ENCODE assay signal across 14 cellular contexts in genomic region chr10:101237080-101237817, GRCh38. TPM values are rescaled to one million over a fixed set of nuclear protein-coding genes. Genes with fewer than 3 reads are reported as not detected.
DNase-seq lines count a peak whose midpoint lies in the region; ATAC-seq and TF ChIP-seq lines count a peak whose summit lies in the region.
"Had no signal": no experiment of that assay in that cellular context is flagged by ENCODE, and none has a peak within 500 bp of the region (broad histone marks: within the 10 kb centered on the region; RNA-seq: fewer than 3 reads in every experiment).

No MANE protein-coding gene starts in this region.

- H3K36me3 Mint-ChIP-seq in GM23338 (ENCODE audit: low read depth) (no peaks in the 10 kb centered on the region), neural crest cell (ENCODE audit: low read depth) (no peaks in the 10 kb centered on the region)
- H3K36me3 Mint-ChIP-seq in activated T-cell treated with anti-CD3 and anti-CD28 coated beads, Interleukin-2, amount 50 U/mL, for 4 hours (ENCODE audit: insufficient read depth), result no peaks in the 10 kb centered on the region

- no peaks in the 10 kb centered on the region for H3K79me2 ChIP-seq in GM23338 (replicated peaks; ENCODE audit: insufficient read depth)
- no peaks in the 10 kb centered on the region for H3K79me2 ChIP-seq in PC-9 (ENCODE audit: low read depth)

- no peaks in the 10 kb centered on the region for H3K36me3 ChIP-seq in GM23338 (ENCODE audit: insufficient read depth)
- no peaks in the 10 kb centered on the region for H3K36me3 ChIP-seq in PC-9 (ENCODE audit: low read depth)
- H3K36me3 ChIP-seq: right lobe of liver, suprapubic skin had no signal

- H3K4me2 ChIP-seq in GM23338 (peak overlapping the region; percentile 88), PC-9 (no peak overlapping the region)
- H3K4me2 ChIP-seq: KMS-11 had no signal

- H3K4me3 ChIP-seq in GM23338, result peak overlapping the region; percentile 59
- H3K4me3 ChIP-seq in fibroblast of the aortic adventitia (ENCODE audit: low read depth, low read length), result no peak overlapping the region
- H3K4me3 ChIP-seq in PC-9, result no peak overlapping the region
- H3K4me3 ChIP-seq: right lobe of liver, suprapubic skin had no signal

- H3K27me3 ChIP-seq in GM23338 (ENCODE audit: insufficient read depth) (peaks cover 100% of the 10 kb centered on the region), PC-9 (ENCODE audit: insufficient read depth, low read depth) (peaks cover 20% of the 10 kb centered on the region)

- peaks cover 16% of the 10 kb centered on the region for H3K4me1 Mint-ChIP-seq in GM23338
- H3K4me1 Mint-ChIP-seq in activated T-cell treated with anti-CD3 and anti-CD28 coated beads, Interleukin-2, amount 50 U/mL, for 4 hours (ENCODE audit: low read depth), result peaks cover 12% of the 10 kb centered on the region
- peaks cover 8% of the 10 kb centered on the region for H3K4me1 Mint-ChIP-seq in neural crest cell

- H3K27ac Mint-ChIP-seq in GM23338 (no peak overlapping the region), neural crest cell (ENCODE audit: unreplicated experiment) (no peak overlapping the region)

- peaks cover 22% of the 10 kb centered on the region; the same call in 1 of the 2 replicates for H3K4me1 ChIP-seq in GM23338 (ENCODE audit: insufficient read depth)
- H3K4me1 ChIP-seq in PC-9 (replicated peaks; ENCODE audit: insufficient read depth), result no peaks in the 10 kb centered on the region
- H3K4me1 ChIP-seq: right lobe of liver had no signal

- peaks cover 1% of the 10 kb centered on the region; the same call in 2 of the 3 replicates for H3K9me3 Mint-ChIP-seq in GM23338
- H3K9me3 Mint-ChIP-seq in activated T-cell treated with anti-CD3 and anti-CD28 coated beads, Interleukin-2, amount 50 U/mL, for 4 hours, result no peaks in the 10 kb centered on the region
- no peaks in the 10 kb centered on the region for H3K9me3 Mint-ChIP-seq in neural crest cell

- peaks cover 5% of the 10 kb centered on the region for H4K20me1 ChIP-seq in GM23338 (replicated peaks; ENCODE audit: insufficient read depth)
- H4K20me1 ChIP-seq in PC-9 (ENCODE audit: insufficient read depth), result no peaks in the 10 kb centered on the region

- no peaks in the 10 kb centered on the region for H3K9me3 ChIP-seq in PC-9 (ENCODE audit: insufficient read depth, low read depth)
- H3K9me3 ChIP-seq: right lobe of liver, suprapubic skin had no signal

- H3K27ac ChIP-seq in GM23338 (ENCODE audit: low read depth) (no peak overlapping the region), PC-9 (no peak overlapping the region)
- H3K27ac ChIP-seq: KMS-11, right lobe of liver, suprapubic skin had no signal

- H3K27me3 Mint-ChIP-seq in GM23338 (ENCODE audit: insufficient read depth, low read depth, poor library complexity) (peaks cover 90% of the 10 kb centered on the region), neural crest cell (ENCODE audit: low read depth) (peaks cover 94% of the 10 kb centered on the region)
- peaks cover 79% of the 10 kb centered on the region for H3K27me3 Mint-ChIP-seq in activated T-cell treated with anti-CD3 and anti-CD28 coated beads, Interleukin-2, amount 50 U/mL, for 4 hours (ENCODE audit: low read depth)

- H3F3A ChIP-seq in GM23338 (replicated peaks; ENCODE audit: low read depth) (0 out of 2 replicates have a peak, but pooled peaks cover 9% of the 10 kb centered on the region), PC-9 (ENCODE audit: insufficient read depth, low read depth) (no peaks in the 10 kb centered on the region)

- POLR2A ChIA-PET in PC-9 (lab: Charles Lee; ENCODE audit: unreplicated experiment), result no interaction called here

- H3K9me2 ChIP-seq in GM23338 (ENCODE audit: insufficient read depth) (no peaks in the 10 kb centered on the region), PC-9 (ENCODE audit: insufficient read depth) (no peaks in the 10 kb centered on the region)

- H2AFZ ChIP-seq in GM23338 (peak overlapping the region; percentile 85), PC-9 (no peak overlapping the region)

- intact Hi-C loops in PC-9 (cut with micrococcal nuclease; ENCODE audit: unreplicated experiment), result no loop called here

- ATAC-seq in GM23338 (peak; percentile 26), HG02870 (IDR thresholded peaks at IDR 0.05; ENCODE audit: unreplicated experiment) (no peak), GM19467 (IDR thresholded peaks at IDR 0.05; ENCODE audit: unreplicated experiment) (no peak), HG02610 (IDR thresholded peaks at IDR 0.05; ENCODE audit: unreplicated experiment) (no peak)
- no peak for ATAC-seq in activated T-cell treated with anti-CD3 and anti-CD28 coated beads, Interleukin-2, amount 50 U/mL, for 4 hours
- ATAC-seq: esophagus mucosa had no signal

- CTCF ChIA-PET in PC-9 (lab: Charles Lee), result no interaction called here

- BruUV-seq in PC-9 (replicated peaks; lab: Mats Ljungman, UMichigan), result no TSS peak

- peak overlapping the region; percentile 77 for H3K4me3 Mint-ChIP-seq in GM23338
- H3K4me3 Mint-ChIP-seq in activated T-cell treated with anti-CD3 and anti-CD28 coated beads, Interleukin-2, amount 50 U/mL, for 4 hours, result peak overlapping the region; percentile 46
- H3K4me3 Mint-ChIP-seq in neural crest cell, result peak overlapping the region; percentile 19

- DNase-seq in GM23338 (ENCODE audit: low spot score), result peak; percentile 79
- DNase-seq in activated T-cell treated with anti-CD3 and anti-CD28 coated beads, Interleukin-2, amount 50 U/mL, for 4 hours, result no peak
- DNase-seq in fibroblast of the aortic adventitia (ENCODE audit: low read depth), result peak; percentile 28
- DNase-seq in neural crest cell (ENCODE audit: low read depth, low spot score), result no peak
- no peak for DNase-seq in PC-9
- DNase-seq: C1 segment of cervical spinal cord, caudate nucleus, right lobe of liver had no signal

- TF ChIP-seq CTCF in GM23338 (conservative IDR thresholded peaks at IDR 0.05; ENCODE audit: low read depth in 2 of 2), result no peak
- no peak for TF ChIP-seq CTCF in fibroblast of the aortic adventitia (IDR thresholded peaks at IDR 0.05; ENCODE audit: insufficient read depth, low read length)
- TF ChIP-seq CTCF in neural crest cell (conservative IDR thresholded peaks at IDR 0.05), result no peak
- no peak for TF ChIP-seq CTCF in PC-9 (conservative IDR thresholded peaks at IDR 0.05)

TF ChIP-seq in GM23338, 12 proteins besides CTCF, POLR2A, EP300 and RAD21 (continues in another document):
- TF ChIP-seq, protein P1, sequence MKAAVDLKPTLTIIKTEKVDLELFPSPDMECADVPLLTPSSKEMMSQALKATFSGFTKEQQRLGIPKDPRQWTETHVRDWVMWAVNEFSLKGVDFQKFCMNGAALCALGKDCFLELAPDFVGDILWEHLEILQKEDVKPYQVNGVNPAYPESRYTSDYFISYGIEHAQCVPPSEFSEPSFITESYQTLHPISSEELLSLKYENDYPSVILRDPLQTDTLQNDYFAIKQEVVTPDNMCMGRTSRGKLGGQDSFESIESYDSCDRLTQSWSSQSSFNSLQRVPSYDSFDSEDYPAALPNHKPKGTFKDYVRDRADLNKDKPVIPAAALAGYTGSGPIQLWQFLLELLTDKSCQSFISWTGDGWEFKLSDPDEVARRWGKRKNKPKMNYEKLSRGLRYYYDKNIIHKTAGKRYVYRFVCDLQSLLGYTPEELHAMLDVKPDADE (IDR thresholded peaks at IDR 0.05), result peak; percentile 36; the same call in 1 of the 2 replicates
- no peak for TF ChIP-seq CREB1 (CRISPR knock-in tag; IDR thresholded peaks at IDR 0.05; ENCODE audit: low read depth)
- TF ChIP-seq STAT1 (IDR thresholded peaks at IDR 0.05; ENCODE audit: unreplicated experiment), result no peak
- TF ChIP-seq EZH2 (IDR thresholded peaks at IDR 0.05; ENCODE audit: low read depth, unreplicated experiment), result peak; percentile 97

RNA-seq across cellular contexts. Expression of gene LBX1, which starts 8.0 kb away (rescaled TPM):
- not detected in 2 replicates for total RNA-seq in GM23338 (2014; rRNA removed; shearing (Covaris generic))
- polyA plus RNA-seq in GM23338 (2016; fragmentation: Nextera tagmentation; extraction: Ambion mirVana), result not detected in 2 replicates
- not detected for total RNA-seq in activated T-cell treated with anti-CD3 and anti-CD28 coated beads, Interleukin-2, amount 50 U/mL, for 4 hours
- total RNA-seq in fibroblast of the aortic adventitia (ENCODE audit: low replicate concordance) (0.08 TPM in 1 of 2 replicates, not detected in the other), neural crest cell (1.0 and 1.1 TPM in 2 replicates), PC-9 (2021) (not detected in 2 replicates)
- total RNA-seq: esophagus mucosa, right lobe of liver, suprapubic skin had no signal

Comparison
In these comparisons a context has a peak if more than half of its experiments do, and no peak if none do; other contexts are left out.
1. DNase-seq: peak in GM23338 (single experiment) and fibroblast of the aortic adventitia (single experiment); none in activated T-cell treated with anti-CD3 and anti-CD28 coated beads, Interleukin-2, amount 50 U/mL, for 4 hours (single experiment), neural crest cell (single experiment) and PC-9 (0 of 2).
2. H3K4me3 Mint-ChIP-seq: peak in every context shown above with its lines; median percentile 77 in GM23338; 46 in activated T-cell treated with anti-CD3 and anti-CD28 coated beads, Interleukin-2, amount 50 U/mL, for 4 hours; 19 in neural crest cell.